In genomic region chr5:154236459-154237375, GRCh38 we compare ENCODE assay signal across 1 cellular context.
TF ChIP-seq lines count a peak whose summit lies in the region.

No MANE protein-coding gene starts in this region.

TF ChIP-seq in K562, 482 proteins besides CTCF, POLR2A, EP300 and RAD21:
- no peak for TF ChIP-seq SMARCC2 (IDR thresholded peaks at IDR 0.05; ENCODE audit: low read depth)
- peak; percentile 64 for TF ChIP-seq RBM25 (IDR thresholded peaks at IDR 0.05; ENCODE audit: low read depth, low read length, severe bottlenecking)
- TF ChIP-seq STAT5A (IDR thresholded peaks at IDR 0.05; ENCODE audit: borderline replicate concordance, low read length), result no peak
- TF ChIP-seq, protein P1, sequence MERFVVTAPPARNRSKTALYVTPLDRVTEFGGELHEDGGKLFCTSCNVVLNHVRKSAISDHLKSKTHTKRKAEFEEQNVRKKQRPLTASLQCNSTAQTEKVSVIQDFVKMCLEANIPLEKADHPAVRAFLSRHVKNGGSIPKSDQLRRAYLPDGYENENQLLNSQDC (CRISPR knock-in tag; IDR thresholded peaks at IDR 0.05), result no peak
- no peak for TF ChIP-seq TSC22D4 (tag; IDR thresholded peaks at IDR 0.05)
